ENCODE assay signal across 30 cellular contexts in the genomic region with DNA sequence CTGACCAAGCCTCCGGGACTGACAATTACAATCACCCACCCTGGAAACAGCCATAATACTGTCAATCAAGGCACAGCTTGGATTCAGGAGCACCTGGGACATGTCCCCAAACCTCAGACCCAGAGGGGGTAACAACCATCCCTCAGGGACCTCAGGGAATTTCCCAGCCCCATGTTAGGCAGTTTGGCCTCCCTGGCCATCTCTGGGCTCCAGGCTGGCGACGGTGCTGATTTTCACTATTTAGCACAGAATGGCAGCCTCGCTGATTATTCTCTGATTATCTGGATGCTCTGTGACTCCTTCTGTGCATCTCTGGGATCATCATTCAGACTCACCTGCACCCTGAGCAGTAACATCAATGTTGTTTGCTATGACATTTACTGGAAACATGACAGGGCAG. TPM values are rescaled to one million over a fixed set of nuclear protein-coding genes. Genes with fewer than 3 reads are reported as not detected.
DNase-seq lines count a peak whose midpoint lies in the region; ATAC-seq and TF ChIP-seq lines count a peak whose summit lies in the region.
"Had no signal": no experiment of that assay in that cellular context is flagged by ENCODE, and none has a peak within 500 bp of the region (broad histone marks: within the 10 kb centered on the region; RNA-seq: fewer than 3 reads in every experiment).

No MANE protein-coding gene starts in this region.

- H3K27ac ChIP-seq in DOHH2 (ENCODE audit: low read depth, low read length) (peak overlapping the region; percentile 96), OCI-LY7 (ENCODE audit: low read depth, low read length, poor library complexity, severe bottlenecking) (peak overlapping the region; percentile 95), neural progenitor cell (no peak overlapping the region), breast epithelium (no peak overlapping the region)
- H3K27ac ChIP-seq: SK-N-MC had no signal

- no peak overlapping the region for H3K9ac ChIP-seq in neural progenitor cell

- no peaks in the 10 kb centered on the region for H3K36me3 Mint-ChIP-seq in neural progenitor cell
- H3K36me3 Mint-ChIP-seq: CD14-positive monocyte; CD8-positive, alpha-beta memory T cell had no signal

- H3K4me3 Mint-ChIP-seq in neural progenitor cell: peak overlapping the region; percentile 62
- H3K4me3 Mint-ChIP-seq: CD14-positive monocyte; CD8-positive, alpha-beta memory T cell had no signal

- H3K9me3 ChIP-seq in DOHH2 (ENCODE audit: control insufficient read depth, insufficient read depth, low read length) (no peaks in the 10 kb centered on the region), OCI-LY7 (ENCODE audit: low read length) (no peaks in the 10 kb centered on the region), neural progenitor cell (ENCODE audit: low read depth) (no peaks in the 10 kb centered on the region), breast epithelium (no peaks in the 10 kb centered on the region)

- H3K36me3 ChIP-seq in DOHH2 (ENCODE audit: control insufficient read depth, low read length) (peaks cover 17% of the 10 kb centered on the region), OCI-LY7 (ENCODE audit: insufficient read depth, low read length) (peaks cover 12% of the 10 kb centered on the region), neural progenitor cell (no peaks in the 10 kb centered on the region), breast epithelium (no peaks in the 10 kb centered on the region)

- peaks cover 47% of the 10 kb centered on the region for H3F3A ChIP-seq in DOHH2 (ENCODE audit: control insufficient read depth, insufficient read depth)
- no peaks in the 10 kb centered on the region for H3F3A ChIP-seq in neural progenitor cell (ENCODE audit: low read depth)

- H3K27me3 ChIP-seq in DOHH2 (ENCODE audit: control insufficient read depth, low read length) (no peaks in the 10 kb centered on the region), neural progenitor cell (peaks cover 100% of the 10 kb centered on the region), breast epithelium (peaks cover 0 to 28% of the 10 kb centered on the region in 2 donors)

- peaks cover 25% of the 10 kb centered on the region for H3K79me2 ChIP-seq in DOHH2 (ENCODE audit: control insufficient read depth, low read length)
- peaks cover 34% of the 10 kb centered on the region for H3K79me2 ChIP-seq in OCI-LY7 (ENCODE audit: insufficient read depth, low read depth, low read length)
- H3K79me2 ChIP-seq in neural progenitor cell (ENCODE audit: low read depth): no peaks in the 10 kb centered on the region

- H3K4me3 ChIP-seq in DOHH2 (ENCODE audit: low read length) (peak overlapping the region; percentile 86; the same call in 1 of the 2 replicates), OCI-LY7 (ENCODE audit: low read depth, low read length, poor library complexity, severe bottlenecking) (peak overlapping the region; percentile 79), neural progenitor cell (no peak overlapping the region), breast epithelium (no peak overlapping the region)
- H3K4me3 ChIP-seq: SK-N-MC had no signal

- no TSS peak for BruUV-seq in OCI-LY7 (replicated peaks; lab: Mats Ljungman, UMichigan)

- intact Hi-C loops in OCI-LY7 (cut with micrococcal nuclease; ENCODE audit: unreplicated experiment) (loop anchor here (5.0 kb wide), 2 partner anchors 156 to 171 kb away; no protein-coding TSS in a partner anchor), breast epithelium (cut with DNase I; ENCODE audit: low total_unique reads) (no loop called here)

- no peak for ATAC-seq in HG03175 (IDR thresholded peaks at IDR 0.05; ENCODE audit: unreplicated experiment)
- ATAC-seq: HCT116, HepG2, Panc1 had no signal

- H3K27me3 Mint-ChIP-seq in neural progenitor cell (ENCODE audit: insufficient read depth, low read depth): peaks cover 33% of the 10 kb centered on the region

- no peaks in the 10 kb centered on the region for H3K9me3 Mint-ChIP-seq in neural progenitor cell
- H3K9me3 Mint-ChIP-seq: CD8-positive, alpha-beta memory T cell had no signal

- H3K27ac Mint-ChIP-seq in neural progenitor cell: no peak overlapping the region
- H3K27ac Mint-ChIP-seq: CD14-positive monocyte had no signal

- H3K9me2 ChIP-seq in DOHH2 (replicated peaks; ENCODE audit: control insufficient read depth, low read length) (no peaks in the 10 kb centered on the region), OCI-LY7 (ENCODE audit: insufficient read depth, low read length) (no peaks in the 10 kb centered on the region)

- H4K20me1 ChIP-seq in DOHH2 (ENCODE audit: control insufficient read depth, insufficient read depth, low read depth, low read length): no peaks in the 10 kb centered on the region
- no peaks in the 10 kb centered on the region for H4K20me1 ChIP-seq in OCI-LY7 (ENCODE audit: insufficient read depth, low read length)
- H4K20me1 ChIP-seq in neural progenitor cell (ENCODE audit: low read depth): no peaks in the 10 kb centered on the region

- POLR2A ChIA-PET in OCI-LY7 (lab: Charles Lee): interaction anchor here (4.3 kb wide), 1 partner anchor 32 kb away, joined by 93 read pairs; no protein-coding TSS in a partner anchor

- DNase-seq in OCI-LY7 (ENCODE audit: low spot score): no peak
- no peak for DNase-seq in neural progenitor cell (ENCODE audit: low spot score)
- DNase-seq in breast epithelium (ENCODE audit: low spot score in 2 of 2): no peak
- DNase-seq in activated CD4-positive, alpha-beta T cell treated with anti-CD3 and anti-CD28 coated beads, Interleukin-2, amount 50 U/mL, for 48 hours: no peak
- DNase-seq in Ammon's horn (ENCODE audit: low spot score): no peak
- DNase-seq: CD8-positive, alpha-beta memory T cell; DMS 273 treated with DMSO at 0.1 percent for 48 hours; DMS79; GF-D8; Kasumi-1; MV-4-11; NCI-H1105 treated with DMSO at 0.1 percent for 48 hours; NCI-H146; NCI-H1930; NCI-H2107; NCI-H524; NCI-H774; NK-92 treated with Interleukin-12 subunit alpha and Interleukin-12 subunit beta, amount 100 ng/mL, for 24 hours; SIG-M5; SW 1271 had no signal

- no peak for TF ChIP-seq POLR2A in breast epithelium (IDR thresholded peaks at IDR 0.05)

- H3K4me2 ChIP-seq in DOHH2 (ENCODE audit: low read length) (peak overlapping the region; percentile 64), OCI-LY7 (ENCODE audit: low read length) (peak overlapping the region; percentile 90), neural progenitor cell (no peak overlapping the region)

- peaks cover 7% of the 10 kb centered on the region for H3K4me1 Mint-ChIP-seq in neural progenitor cell
- H3K4me1 Mint-ChIP-seq: CD8-positive, alpha-beta memory T cell had no signal

- peaks cover 84% of the 10 kb centered on the region for H3K4me1 ChIP-seq in DOHH2 (ENCODE audit: control insufficient read depth, low read length)
- H3K4me1 ChIP-seq in OCI-LY7 (ENCODE audit: insufficient read depth, low read length, poor library complexity, severe bottlenecking): peaks cover 84% of the 10 kb centered on the region
- H3K4me1 ChIP-seq in neural progenitor cell: no peaks in the 10 kb centered on the region
- no peaks in the 10 kb centered on the region for H3K4me1 ChIP-seq in breast epithelium

- TF ChIP-seq CTCF in DOHH2 (IDR thresholded peaks at IDR 0.05; ENCODE audit: low read depth, low read length, poor library complexity, severe bottlenecking) (no peak), OCI-LY7 (conservative IDR thresholded peaks at IDR 0.05; ENCODE audit: low read length) (no peak), neural progenitor cell (IDR thresholded peaks at IDR 0.05) (no peak), breast epithelium (IDR thresholded peaks at IDR 0.05) (no peak)

- CTCF ChIA-PET in OCI-LY7 (lab: Charles Lee; ENCODE audit: unreplicated experiment): interaction anchor here (0.6 kb wide), 1 partner anchor 177 kb away, joined by 3 read pairs; no protein-coding TSS in a partner anchor

- H2AFZ ChIP-seq in OCI-LY7 (ENCODE audit: low read length) (no peak overlapping the region), neural progenitor cell (replicated peaks) (no peak overlapping the region)

RNA-seq across cellular contexts. Expression of a gene that starts 45.8 kb away (rescaled TPM):
- total RNA-seq in OCI-LY7 (2014; rRNA removed; shearing (Covaris generic)): 3.6 and 7.0 TPM in 2 replicates
- total RNA-seq in OCI-LY7 (2022) (1.7 and 2.3 TPM in 2 replicates), neural progenitor cell (ENCODE audit: low replicate concordance) (not detected in 2 replicates), breast epithelium (not detected)
- total RNA-seq: CD8-positive, alpha-beta memory T cell; H4; HepG2; HT1080; MCF 10A had no signal

Comparison
In these comparisons a context has a peak if more than half of its experiments do, and no peak if none do; other contexts are left out.
1. H3K27ac ChIP-seq: peak in DOHH2 (single experiment) and OCI-LY7 (single experiment); none in neural progenitor cell (single experiment) and breast epithelium (0 of 2).
2. H3K4me3 ChIP-seq: peak in DOHH2 (single experiment) and OCI-LY7 (single experiment); none in neural progenitor cell (single experiment) and breast epithelium (0 of 3).